Comparison of ENCODE assay signal across 22 cellular contexts in the genomic region with DNA sequence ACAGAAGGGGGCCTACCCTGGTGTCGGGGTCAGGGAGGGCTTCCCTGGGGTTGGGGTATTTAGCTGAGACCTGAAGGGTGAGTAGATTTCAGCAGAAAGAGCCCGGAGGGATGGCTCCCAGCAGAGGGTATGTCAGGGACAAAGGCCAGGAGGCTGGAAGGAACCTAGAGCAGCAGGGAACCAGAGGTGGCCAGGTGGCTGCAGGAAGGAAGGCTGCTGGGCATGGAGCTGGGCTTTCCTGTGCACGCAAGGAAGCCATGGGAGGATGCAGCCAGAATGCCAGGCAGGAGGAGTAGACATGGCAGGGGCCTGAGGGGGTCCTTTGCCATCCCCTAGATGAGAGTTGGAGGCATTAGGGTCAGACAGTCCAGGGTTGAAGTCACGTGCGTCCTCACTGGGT. TPM values are rescaled to one million over a fixed set of nuclear protein-coding genes. Genes with fewer than 3 reads are reported as not detected.
DNase-seq lines count a peak whose midpoint lies in the region; ATAC-seq and TF ChIP-seq lines count a peak whose summit lies in the region.
"Had no signal": no experiment of that assay in that cellular context is flagged by ENCODE, and none has a peak within 500 bp of the region (broad histone marks: within the 10 kb centered on the region; RNA-seq: fewer than 3 reads in every experiment).

No MANE protein-coding gene starts in this region.

- no peak overlapping the region for H3K4me3 Mint-ChIP-seq in MCF 10A (ENCODE audit: unreplicated experiment)
- no peak overlapping the region for H3K4me3 Mint-ChIP-seq in HFFc6
- no peak overlapping the region for H3K4me3 Mint-ChIP-seq in WTC11
- H3K4me3 Mint-ChIP-seq in stimulated activated effector memory CD8-positive, alpha-beta T cell treated with anti-CD3 and anti-CD28 coated beads, Interleukin-12 subunit alpha, Interleukin-12 subunit beta, amount 100 ng/mL, for 72 hours, result no peak overlapping the region
- H3K4me3 Mint-ChIP-seq: CD14-positive monocyte; CD4-positive, alpha-beta T cell; CD8-positive, alpha-beta memory T cell had no signal

- intact Hi-C loops in MCF 10A (cut with micrococcal nuclease), result no loop called here
- intact Hi-C loops in mammary epithelial cell (cut with micrococcal nuclease), result no loop called here
- intact Hi-C loops in lower lobe of right lung (cut with DNase I), result no loop called here

- H3K4me2 ChIP-seq in mammary epithelial cell (ENCODE audit: insufficient read depth, low read depth, low read length) (no peak overlapping the region), mesenchymal stem cell (ENCODE audit: low read length, poor library complexity, severe bottlenecking) (no peak overlapping the region), mesendoderm (ENCODE audit: low read length) (no peak overlapping the region)
- H3K4me2 ChIP-seq: A549; BLaER1 treated with 17β-estradiol and CSF1 and Interleukin-3, amounts not matched to agents 10 nM and 100 nM had no signal

- H2AK5ac ChIP-seq in mesenchymal stem cell (ENCODE audit: low read length, severe bottlenecking) (no peak overlapping the region), mesendoderm (ENCODE audit: low read length) (no peak overlapping the region)

- WGBS in mammary epithelial cell (ENCODE audit: low coverage, missing lambda C conversion rate), result 92% methylated on average over 5 of the region's 5 CpGs
- WGBS in mesenchymal stem cell, result 94% methylated on average over 5 of the region's 5 CpGs
- WGBS in mesendoderm (ENCODE audit: extremely low coverage, insufficient coverage, low lambda C conversion rate), result no CpG with 5 or more reads among the region's 5 CpGs

- H3K18ac ChIP-seq in mesenchymal stem cell (ENCODE audit: low read depth in 1 of 2, low read length in 2 of 2) (no peak overlapping the region), mesendoderm (ENCODE audit: low read length) (no peak overlapping the region)

- H3K4me1 Mint-ChIP-seq in MCF 10A (ENCODE audit: insufficient read depth, unreplicated experiment), result no peaks in the 10 kb centered on the region
- peaks cover 10% of the 10 kb centered on the region for H3K4me1 Mint-ChIP-seq in HFFc6 (ENCODE audit: low read depth)
- H3K4me1 Mint-ChIP-seq in WTC11, result peaks cover 3% of the 10 kb centered on the region; the same call in 1 of the 2 replicates
- H3K4me1 Mint-ChIP-seq in stimulated activated effector memory CD8-positive, alpha-beta T cell treated with anti-CD3 and anti-CD28 coated beads, Interleukin-12 subunit alpha, Interleukin-12 subunit beta, amount 100 ng/mL, for 72 hours, result peaks cover 8% of the 10 kb centered on the region

- H3K9me3 ChIP-seq in mammary epithelial cell (replicated peaks; ENCODE audit: insufficient read depth, low read length), result no peaks in the 10 kb centered on the region
- H3K9me3 ChIP-seq in mesenchymal stem cell (ENCODE audit: control insufficient read depth, low read length), result no peaks in the 10 kb centered on the region
- H3K9me3 ChIP-seq in lower lobe of right lung, result no peaks in the 10 kb centered on the region
- H3K9me3 ChIP-seq: A549; BE2C; BLaER1 treated with 17β-estradiol and CSF1 and Interleukin-3, amounts not matched to agents 10 nM and 100 nM had no signal

- no peak for TF ChIP-seq CTCF in MCF 10A (IDR thresholded peaks at IDR 0.05; ENCODE audit: unreplicated experiment)
- TF ChIP-seq CTCF in mammary epithelial cell (conservative IDR thresholded peaks at IDR 0.05 in 1 of 2, IDR thresholded peaks at IDR 0.05 in 1 of 2; ENCODE audit: extremely low read depth in 1 of 2, insufficient read depth in 1 of 2, low read depth in 1 of 2, low read length in 2 of 2), result no peak
- TF ChIP-seq CTCF in HFFc6 (IDR thresholded peaks at IDR 0.05), result no peak
- TF ChIP-seq CTCF in WTC11 (IDR thresholded peaks at IDR 0.05), result no peak
- no peak for TF ChIP-seq CTCF in lower lobe of right lung (IDR thresholded peaks at IDR 0.05)

- H3K27ac Mint-ChIP-seq in MCF 10A (ENCODE audit: low read depth, unreplicated experiment) (peak overlapping the region; percentile 77), HFFc6 (peak overlapping the region; percentile 31; the same call in 1 of the 2 replicates), WTC11 (no peak overlapping the region)
- no peak overlapping the region for H3K27ac Mint-ChIP-seq in stimulated activated effector memory CD8-positive, alpha-beta T cell treated with anti-CD3 and anti-CD28 coated beads, Interleukin-12 subunit alpha, Interleukin-12 subunit beta, amount 100 ng/mL, for 72 hours
- H3K27ac Mint-ChIP-seq: CD4-positive, alpha-beta T cell had no signal

- dilution Hi-C loops in mammary epithelial cell (cut with HindIII; ENCODE audit: low sequenced_read_pairs), result no loop called here

- BruUV-seq in MCF 10A (replicated peaks; lab: Mats Ljungman, UMichigan), result no TSS peak
- no TSS peak for BruUV-seq in mammary epithelial cell (replicated peaks; lab: Mats Ljungman, UMichigan)

- H3K36me3 Mint-ChIP-seq in MCF 10A (ENCODE audit: insufficient read depth, unreplicated experiment) (peaks cover 28% of the 10 kb centered on the region), HFFc6 (ENCODE audit: low read depth) (peaks cover 12% of the 10 kb centered on the region), WTC11 (no peaks in the 10 kb centered on the region)
- peaks cover 6% of the 10 kb centered on the region for H3K36me3 Mint-ChIP-seq in stimulated activated effector memory CD8-positive, alpha-beta T cell treated with anti-CD3 and anti-CD28 coated beads, Interleukin-12 subunit alpha, Interleukin-12 subunit beta, amount 100 ng/mL, for 72 hours
- H3K36me3 Mint-ChIP-seq: CD14-positive monocyte; CD8-positive, alpha-beta memory T cell had no signal

- H3K4me1 ChIP-seq in mammary epithelial cell (ENCODE audit: insufficient read depth, low read length), result peaks cover 12% of the 10 kb centered on the region
- H3K4me1 ChIP-seq in mesenchymal stem cell (ENCODE audit: control insufficient read depth, insufficient read depth, low read depth, low read length), result peaks cover 18% of the 10 kb centered on the region
- H3K4me1 ChIP-seq in mesendoderm (ENCODE audit: control insufficient read depth, low read depth, low read length), result no peaks in the 10 kb centered on the region
- peaks cover 13% of the 10 kb centered on the region for H3K4me1 ChIP-seq in lower lobe of right lung
- H3K4me1 ChIP-seq: A549 had no signal

- H2AFZ ChIP-seq in mammary epithelial cell (ENCODE audit: low read depth, low read length) (no peak overlapping the region), mesenchymal stem cell (ENCODE audit: low read depth, low read length) (no peak overlapping the region)
- H2AFZ ChIP-seq: GM23248 had no signal

- H3K9me3 Mint-ChIP-seq in MCF 10A (ENCODE audit: unreplicated experiment) (no peaks in the 10 kb centered on the region), HFFc6 (no peaks in the 10 kb centered on the region), WTC11 (no peaks in the 10 kb centered on the region)
- H3K9me3 Mint-ChIP-seq in stimulated activated effector memory CD8-positive, alpha-beta T cell treated with anti-CD3 and anti-CD28 coated beads, Interleukin-12 subunit alpha, Interleukin-12 subunit beta, amount 100 ng/mL, for 72 hours, result no peaks in the 10 kb centered on the region
- H3K9me3 Mint-ChIP-seq: CD4-positive, alpha-beta T cell; CD8-positive, alpha-beta memory T cell had no signal

- H2BK12ac ChIP-seq in mesenchymal stem cell (ENCODE audit: low read length in 2 of 2), result no peak overlapping the region

- H4K20me1 ChIP-seq in mammary epithelial cell (ENCODE audit: insufficient read depth, low read length), result no peaks in the 10 kb centered on the region
- H4K20me1 ChIP-seq: BLaER1 treated with 17β-estradiol and CSF1 and Interleukin-3, amounts not matched to agents 10 nM and 100 nM had no signal

- H2BK15ac ChIP-seq in mesenchymal stem cell (ENCODE audit: low read depth, poor library complexity, severe bottlenecking) (peak overlapping the region; percentile 23), mesendoderm (replicated peaks; ENCODE audit: low read depth) (no peak overlapping the region)

- H3K79me1 ChIP-seq in mesenchymal stem cell (replicated peaks; ENCODE audit: low read length, poor library complexity, severe bottlenecking) (peaks cover 60% of the 10 kb centered on the region), mesendoderm (ENCODE audit: low read length) (no peaks in the 10 kb centered on the region)

- no peak overlapping the region for H4K8ac ChIP-seq in mesenchymal stem cell (ENCODE audit: low read length)
- no peak overlapping the region for H4K8ac ChIP-seq in mesendoderm (ENCODE audit: low read depth, low read length)

- no peak overlapping the region for H3K23ac ChIP-seq in mesenchymal stem cell (ENCODE audit: low read length in 2 of 2)
- no peak overlapping the region for H3K23ac ChIP-seq in mesendoderm (ENCODE audit: low read length)

- in situ Hi-C loops in mammary epithelial cell (cut with MboI; ENCODE audit: low sequenced_read_pairs in 2 of 2), result no loop called here

- POLR2A ChIA-PET in MCF 10A (lab: Yijun Ruan, JAX) (interaction anchor here (0.9 kb wide), 1 partner anchor 9 kb away, joined by 3 read pairs; no protein-coding TSS in a partner anchor), WTC11 (lab: Charles Lee) (interaction anchor here (0.5 kb wide), 1 partner anchor 477 kb away, joined by 4 read pairs; no protein-coding TSS in a partner anchor)

- no peak overlapping the region for H3K4me3 ChIP-seq in mammary epithelial cell (replicated peaks in 1 of 3; ENCODE audit: insufficient read depth in 1 of 3, low read depth in 2 of 3, low read length in 3 of 3)
- no peak overlapping the region for H3K4me3 ChIP-seq in mesenchymal stem cell (ENCODE audit: insufficient read depth in 1 of 2, low read depth in 1 of 2, low read length in 2 of 2)
- H3K4me3 ChIP-seq in mesendoderm (ENCODE audit: low read length), result no peak overlapping the region
- no peak overlapping the region for H3K4me3 ChIP-seq in lower lobe of right lung
- H3K4me3 ChIP-seq: A549; BLaER1 treated with 17β-estradiol and CSF1 and Interleukin-3, amounts not matched to agents 10 nM and 100 nM; GM23248 had no signal

- H2BK120ac ChIP-seq in mesenchymal stem cell (ENCODE audit: low read depth, low read length) (no peak overlapping the region), mesendoderm (ENCODE audit: low read depth, low read length) (no peak overlapping the region)

- H3K4ac ChIP-seq in mesenchymal stem cell (ENCODE audit: low read depth in 1 of 2, low read length in 2 of 2), result no peak overlapping the region
- H3K4ac ChIP-seq in mesendoderm (ENCODE audit: low read depth, low read length), result no peak overlapping the region

- CTCF ChIA-PET in MCF 10A (lab: Yijun Ruan, JAX) (interaction anchor here (0.6 to 6.2 kb wide), 5 partner anchors 13 to 312 kb away, joined by 3 to 62 read pairs (median 53); no protein-coding TSS in a partner anchor), mammary epithelial cell (lab: Charles Lee; ENCODE audit: low non-redundant PET) (no interaction called here), WTC11 (lab: Charles Lee) (interaction anchor here (1.0 to 5.0 kb wide), 8 partner anchors 12 to 312 kb away, joined by 3 to 127 read pairs (median 17); a partner anchor contains a TSS)

- H3K56ac ChIP-seq in mesendoderm (ENCODE audit: low read length), result no peak overlapping the region

- no peak overlapping the region for H4K91ac ChIP-seq in mesenchymal stem cell (ENCODE audit: low read length)

- H3K27me3 Mint-ChIP-seq in MCF 10A (ENCODE audit: insufficient read depth, unreplicated experiment) (no peaks in the 10 kb centered on the region), HFFc6 (ENCODE audit: insufficient read depth) (peaks cover 7% of the 10 kb centered on the region; the same call in 1 of the 2 replicates), WTC11 (ENCODE audit: low read depth) (peaks cover under 1% of the 10 kb centered on the region; the same call in 1 of the 2 replicates)
- H3K27me3 Mint-ChIP-seq: CD4-positive, alpha-beta T cell had no signal

- H3K14ac ChIP-seq in mesenchymal stem cell (ENCODE audit: low read length in 2 of 2), result no peak overlapping the region

- H4K5ac ChIP-seq in mesendoderm (ENCODE audit: low read length), result no peak overlapping the region

- H3K9ac ChIP-seq in mammary epithelial cell (ENCODE audit: insufficient read depth, low read length), result no peak overlapping the region
- no peak overlapping the region for H3K9ac ChIP-seq in mesenchymal stem cell (ENCODE audit: low read length)
- no peak overlapping the region for H3K9ac ChIP-seq in mesendoderm (ENCODE audit: low read length)
- H3K9ac ChIP-seq: BLaER1 treated with 17β-estradiol and CSF1 and Interleukin-3, amounts not matched to agents 10 nM and 100 nM; GM23248 had no signal

- H3K27ac ChIP-seq in mammary epithelial cell (ENCODE audit: insufficient read depth, low read depth, low read length) (no peak overlapping the region), mesenchymal stem cell (ENCODE audit: low read length, poor library complexity, severe bottlenecking) (no peak overlapping the region), mesendoderm (ENCODE audit: low read depth, low read length) (no peak overlapping the region), lower lobe of right lung (no peak overlapping the region)
- H3K27ac ChIP-seq: A549; BLaER1 treated with 17β-estradiol and CSF1 and Interleukin-3, amounts not matched to agents 10 nM and 100 nM; GM23248 had no signal

- H2BK5ac ChIP-seq in mesenchymal stem cell (ENCODE audit: low read depth, low read length, poor library complexity, severe bottlenecking), result no peak overlapping the region
- no peak overlapping the region for H2BK5ac ChIP-seq in mesendoderm (ENCODE audit: low read length)

- DNase-seq in MCF 10A (ENCODE audit: unreplicated experiment), result no peak
- no peak for DNase-seq in mammary epithelial cell
- DNase-seq in HFFc6, result no peak
- DNase-seq in WTC11 (ENCODE audit: low spot score), result no peak
- no peak for DNase-seq in mesenchymal stem cell
- DNase-seq in mesendoderm, result no peak
- no peak for DNase-seq in stimulated activated effector memory CD8-positive, alpha-beta T cell treated with anti-CD3 and anti-CD28 coated beads, Interleukin-12 subunit alpha, Interleukin-12 subunit beta, amount 100 ng/mL, for 72 hours (ENCODE audit: low spot score in 2 of 2)
- no peak for DNase-seq in lower lobe of right lung
- DNase-seq: 8988T; ACHN; AML-193; BE2C; CD4-positive, alpha-beta T cell; CD8-positive, alpha-beta memory T cell; DMS 273 treated with DMSO at 0.1 percent for 48 hours; DMS79; GM23248; H7; HCEC 1CT had no signal

- 0 out of 2 replicates have a peak, but pooled peaks have one; percentile 10 for ATAC-seq in WTC11
- ATAC-seq in stimulated activated effector memory CD8-positive, alpha-beta T cell treated with anti-CD3 and anti-CD28 coated beads, Interleukin-12 subunit alpha, Interleukin-12 subunit beta, amount 100 ng/mL, for 72 hours, result no peak
- no peak for ATAC-seq in lower lobe of right lung
- ATAC-seq: A549 had no signal

- H3K27me3 ChIP-seq in mammary epithelial cell (ENCODE audit: insufficient read depth, low read length) (no peaks in the 10 kb centered on the region), mesenchymal stem cell (ENCODE audit: control insufficient read depth in 1 of 2, insufficient read depth in 1 of 2, low read length in 2 of 2) (no peaks in the 10 kb centered on the region), mesendoderm (ENCODE audit: insufficient read depth, low read length, poor library complexity) (no peaks in the 10 kb centered on the region), lower lobe of right lung (ENCODE audit: low read depth) (no peaks in the 10 kb centered on the region)
- H3K27me3 ChIP-seq: BE2C; BLaER1 treated with 17β-estradiol and CSF1 and Interleukin-3, amounts not matched to agents 10 nM and 100 nM had no signal

- peaks cover 2% of the 10 kb centered on the region for H3K36me3 ChIP-seq in mammary epithelial cell (ENCODE audit: insufficient read depth, low read length)
- H3K36me3 ChIP-seq in mesenchymal stem cell (ENCODE audit: control insufficient read depth in 1 of 2, insufficient read depth in 2 of 2, low read depth in 1 of 2, low read length in 2 of 2), result peaks cover 47 to 63% of the 10 kb centered on the region in 2 experiments
- H3K36me3 ChIP-seq in mesendoderm (ENCODE audit: control insufficient read depth, insufficient read depth, low read length), result no peaks in the 10 kb centered on the region
- H3K36me3 ChIP-seq in lower lobe of right lung, result peaks cover 42% of the 10 kb centered on the region
- H3K36me3 ChIP-seq: BE2C; BLaER1 treated with 17β-estradiol and CSF1 and Interleukin-3, amounts not matched to agents 10 nM and 100 nM had no signal

- peaks cover 19% of the 10 kb centered on the region for H3K79me2 ChIP-seq in mammary epithelial cell (ENCODE audit: insufficient read depth, low read length)
- no peaks in the 10 kb centered on the region for H3K79me2 ChIP-seq in mesendoderm (ENCODE audit: control insufficient read depth, insufficient read depth, low read length)

RNA-seq across cellular contexts. Expression of a gene that starts 27.4 kb away (rescaled TPM):
- total RNA-seq in MCF 10A (2022), result 5.8 and 8.4 TPM in 2 replicates
- 10 to 100 TPM in 1 of 2 donors, 1 to 10 TPM in 1; 4.5 to 10.2 TPM for total RNA-seq in mammary epithelial cell
- polyA plus RNA-seq in mammary epithelial cell, result 5.1 TPM
- 8.6 TPM for polyA minus RNA-seq in mammary epithelial cell
- 1 to 10 TPM; 6.2 to 7.7 (median 7.0) TPM for total RNA-seq in HFFc6 (2021; fragmentation: NEBNext Ultra II Directional; extraction: Animal tissue kit (Norgen Biotek cat#: 25700))
- total RNA-seq in WTC11 (2021), result 5.7 to 6.7 TPM (median 5.9 TPM) in 3 replicates
- polyA plus RNA-seq in mesenchymal stem cell (2013, experiment 1 of 2), result 2.6 TPM
- polyA plus RNA-seq in mesenchymal stem cell (2013, experiment 2 of 2), result 3.0 TPM
- 2.8 TPM for polyA plus RNA-seq in mesendoderm (2013, experiment 1 of 2)
- polyA plus RNA-seq in mesendoderm (2013, experiment 2 of 2), result 3.0 TPM
- 15.4 TPM for total RNA-seq in lower lobe of right lung

RNA-seq across cellular contexts. Expression of a gene that starts 40.8 kb away (rescaled TPM):
- total RNA-seq in MCF 10A (2022), result 27.6 and 29.3 TPM in 2 replicates
- total RNA-seq in mammary epithelial cell, result 10 to 100 TPM; 19.5 to 25.4 TPM
- 12.1 TPM for polyA plus RNA-seq in mammary epithelial cell
- 17.2 TPM for polyA minus RNA-seq in mammary epithelial cell
- 100 to 1,000 TPM in 2 of 6 experiments, 10 to 100 TPM in 4; 84.6 to 112 (median 92.1) TPM for total RNA-seq in HFFc6 (2021; fragmentation: NEBNext Ultra II Directional; extraction: Animal tissue kit (Norgen Biotek cat#: 25700))
- total RNA-seq in WTC11 (2021), result 16.5 to 18.2 TPM (median 16.9 TPM) in 3 replicates
- 69.6 TPM for polyA plus RNA-seq in mesenchymal stem cell (2013, experiment 1 of 2)
- 65.7 TPM for polyA plus RNA-seq in mesenchymal stem cell (2013, experiment 2 of 2)
- polyA plus RNA-seq in mesendoderm (2013, experiment 1 of 2), result 5.9 TPM
- polyA plus RNA-seq in mesendoderm (2013, experiment 2 of 2), result 5.8 TPM
- total RNA-seq in lower lobe of right lung, result 56.5 TPM
- total RNA-seq: CD4-positive, alpha-beta T cell; CD8-positive, alpha-beta memory T cell had no signal
- polyA plus RNA-seq: CD8-positive, alpha-beta memory T cell had no signal

Comparison
In these comparisons a context has a peak if more than half of its experiments do, and no peak if none do; other contexts are left out.
1. H3K27ac Mint-ChIP-seq: peak in MCF 10A (single experiment) and HFFc6 (single experiment); none in WTC11 (single experiment) and stimulated activated effector memory CD8-positive, alpha-beta T cell treated with anti-CD3 and anti-CD28 coated beads, Interleukin-12 subunit alpha, Interleukin-12 subunit beta, amount 100 ng/mL, for 72 hours (single experiment).